In genomic region chr14:42480235-42480634, GRCh38 we compare ENCODE assay signal across 22 cellular contexts.
"Had no signal": no experiment of that assay in that cellular context is flagged by ENCODE, and none has a peak within 500 bp of the region (broad histone marks: within the 10 kb centered on the region; RNA-seq: fewer than 3 reads in every experiment).

No MANE protein-coding gene starts in this region.

- H3K27me3 ChIP-seq: adrenal gland, esophagus muscularis mucosa, hepatocyte, left lung, upper lobe of right lung had no signal

- H3K27me3 Mint-ChIP-seq: activated naive CD8-positive, alpha-beta T cell; central memory CD8-positive, alpha-beta T cell; natural killer cell treated with Interleukin-12 subunit alpha and Interleukin-12 subunit beta and Interleukin-15 and Interleukin-18, amount 100 ng/mL, for 72 hours had no signal

- H3K4me2 ChIP-seq: hepatocyte had no signal

- H3K36me3 ChIP-seq: adrenal gland, esophagus muscularis mucosa, left lung, thoracic aorta, upper lobe of right lung had no signal

- H3K4me1 ChIP-seq: adrenal gland, esophagus muscularis mucosa, left lung, upper lobe of right lung had no signal

- H3K4me3 Mint-ChIP-seq: activated naive CD8-positive, alpha-beta T cell; central memory CD8-positive, alpha-beta T cell; immature natural killer cell; natural killer cell treated with Interleukin-12 subunit alpha and Interleukin-12 subunit beta and Interleukin-15 and Interleukin-18, amount 100 ng/mL, for 72 hours; WTC11 had no signal

- H3K36me3 Mint-ChIP-seq: activated naive CD8-positive, alpha-beta T cell; immature natural killer cell; natural killer cell treated with Interleukin-12 subunit alpha and Interleukin-12 subunit beta and Interleukin-15 and Interleukin-18, amount 100 ng/mL, for 72 hours had no signal

- H3K4me1 Mint-ChIP-seq: central memory CD8-positive, alpha-beta T cell; immature natural killer cell had no signal

- H3K79me2 ChIP-seq: hepatocyte had no signal

- H3K4me3 ChIP-seq: adrenal gland, esophagus muscularis mucosa, hepatocyte, left lung, thoracic aorta, upper lobe of right lung had no signal

- H3K27ac ChIP-seq: adrenal gland, esophagus muscularis mucosa, hepatocyte, left lung, thoracic aorta, upper lobe of right lung had no signal

- H2AFZ ChIP-seq: hepatocyte had no signal

- H3K27ac Mint-ChIP-seq: activated naive CD8-positive, alpha-beta T cell; immature natural killer cell; natural killer cell treated with Interleukin-12 subunit alpha and Interleukin-12 subunit beta and Interleukin-15 and Interleukin-18, amount 100 ng/mL, for 72 hours; WTC11 had no signal

- H3K9me3 ChIP-seq: adrenal gland, esophagus muscularis mucosa, thoracic aorta, upper lobe of right lung had no signal

- ATAC-seq: left lung; natural killer cell treated with Interleukin-12 subunit alpha and Interleukin-12 subunit beta and Interleukin-15 and Interleukin-18, amount 100 ng/mL, for 72 hours; sciatic nerve; upper lobe of right lung; WTC11 had no signal

- DNase-seq: activated T-cell treated with anti-CD3 and anti-CD28 coated beads, Interleukin-2, amount 50 U/mL, for 1 hour; adrenal gland; glutamatergic neuron; immature natural killer cell; kidney glomerular epithelial cell; left lung; mammary epithelial cell; nucleus accumbens; posterior cingulate gyrus; small intestine; stimulated activated CD4-positive, alpha-beta T cell treated with anti-CD3 and anti-CD28 coated beads, Interleukin-15, amount 100 ng/mL, for 24 hours; stimulated activated naive CD4-positive, alpha-beta T cell; T-helper 9 cell; upper lobe of right lung had no signal
